Comparison of ENCODE assay signal across 11 cellular contexts in the genomic region with DNA sequence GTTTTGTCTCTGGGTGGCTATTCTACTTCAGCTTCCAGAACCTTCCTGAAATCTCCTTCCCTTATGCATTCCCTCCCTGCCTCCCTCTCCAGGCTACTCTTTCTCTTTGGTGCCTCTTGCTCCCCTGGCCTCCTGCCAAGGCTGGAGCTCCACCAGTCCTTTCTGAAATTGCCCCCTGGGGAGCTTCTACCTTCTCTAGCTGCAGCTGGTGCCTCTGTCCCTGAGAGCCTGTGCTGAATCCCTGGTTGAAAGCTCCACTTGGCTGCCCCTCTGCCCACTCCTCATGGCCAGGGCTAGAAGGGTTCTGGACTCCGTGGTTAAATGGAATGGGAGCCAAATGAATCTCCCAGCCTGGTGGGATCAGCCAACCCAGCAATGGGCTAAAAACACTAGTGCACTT.
DNase-seq lines count a peak whose midpoint lies in the region; ATAC-seq and TF ChIP-seq lines count a peak whose summit lies in the region.
"Had no signal": no experiment of that assay in that cellular context is flagged by ENCODE, and none has a peak within 500 bp of the region (broad histone marks: within the 10 kb centered on the region; RNA-seq: fewer than 3 reads in every experiment).

No MANE protein-coding gene starts in this region.

- H3K9ac ChIP-seq in SK-N-SH, result no peak overlapping the region

- POLR2A ChIA-PET in SK-N-SH (lab: Yijun Ruan, JAX), result no interaction called here

- ATAC-seq in SK-N-SH treated with all-trans-retinoic acid at 6 μM for 48 hours, result no peak
- ATAC-seq: GM12878 had no signal

- CTCF ChIA-PET in SK-N-SH (lab: Yijun Ruan, JAX) (interaction anchor here (1.0 kb wide), 1 partner anchor 115 kb away, joined by 3 read pairs; no protein-coding TSS in a partner anchor), Calu3 (lab: Charles Lee) (no interaction called here)

- no peaks in the 10 kb centered on the region for H4K20me1 ChIP-seq in SK-N-SH (ENCODE audit: insufficient read depth)

- BruUV-seq in Calu3 (replicated peaks; lab: Mats Ljungman, UMichigan), result no TSS peak

- no peak for TF ChIP-seq RAD21 in SK-N-SH (IDR thresholded peaks at IDR 0.05; ENCODE audit: low read length)

- H3K27ac Mint-ChIP-seq in Calu3 (ENCODE audit: unreplicated experiment), result no peak overlapping the region

- intact Hi-C loops in thyroid gland (cut with DNase I), result no loop called here
- intact Hi-C loops in ascending aorta (cut with DNase I), result no loop called here
- intact Hi-C loops in Calu3 (cut with micrococcal nuclease; ENCODE audit: unreplicated experiment), result no loop called here

- H3K4me1 Mint-ChIP-seq in Calu3 (ENCODE audit: low read depth, unreplicated experiment), result no peaks in the 10 kb centered on the region

- H3F3A ChIP-seq in SK-N-SH (replicated peaks; ENCODE audit: insufficient read depth), result peaks cover 16% of the 10 kb centered on the region

- H3K9me3 Mint-ChIP-seq in Calu3 (ENCODE audit: low read depth, unreplicated experiment), result no peaks in the 10 kb centered on the region

- H3K27me3 ChIP-seq in SK-N-SH (ENCODE audit: insufficient read depth) (no peaks in the 10 kb centered on the region), thyroid gland (no peaks in the 10 kb centered on the region), ascending aorta (no peaks in the 10 kb centered on the region)
- H3K27me3 ChIP-seq: stomach had no signal

- 8% methylated on average over 1 of the region's 1 CpG for WGBS in SK-N-SH (ENCODE audit: low lambda C conversion rate)
- WGBS in thyroid gland, 2 donors, result 19 to 21% methylated on average over 1 of the region's 1 CpG

- H3K4me2 ChIP-seq in SK-N-SH, result no peak overlapping the region

- H3K36me3 ChIP-seq in SK-N-SH (replicated peaks in 1 of 2; ENCODE audit: control insufficient read depth in 1 of 2, insufficient read depth in 2 of 2, low read length in 1 of 2) (no peaks in the 10 kb centered on the region), thyroid gland (no peaks in the 10 kb centered on the region), ascending aorta (no peaks in the 10 kb centered on the region)

- peak; percentile 24 for DNase-seq in SK-N-SH
- peak; percentile 85 to 97 for DNase-seq in NCI-H524 (lab: John Stamatoyannopoulos, UW)
- DNase-seq in fibroblast of pulmonary artery (ENCODE audit: low read depth), result peak; percentile 43
- DNase-seq in thyroid gland, result peak; percentile 83 to 92
- no peak for DNase-seq in activated naive CD4-positive, alpha-beta T cell treated with anti-CD3 and anti-CD28 coated beads, Interleukin-2, amount 50 U/mL, for 16 hours
- DNase-seq in ascending aorta (ENCODE audit: low spot score in 2 of 2), result no peak
- DNase-seq in Calu3, result no peak
- DNase-seq: RPMI8226, stomach had no signal

- no peaks in the 10 kb centered on the region for H3K9me2 ChIP-seq in SK-N-SH

- no peak overlapping the region for H3K27ac ChIP-seq in SK-N-SH (ENCODE audit: low read depth in 2 of 2, low read length in 1 of 2)
- peak overlapping the region in 2 of 3 donors; percentile 58 to 74 for H3K27ac ChIP-seq in thyroid gland
- no peak overlapping the region for H3K27ac ChIP-seq in ascending aorta

- H3K9me3 ChIP-seq in SK-N-SH (no peaks in the 10 kb centered on the region), thyroid gland (no peaks in the 10 kb centered on the region), ascending aorta (no peaks in the 10 kb centered on the region)
- H3K9me3 ChIP-seq: stomach had no signal

- TF ChIP-seq EP300 in SK-N-SH (IDR thresholded peaks at IDR 0.05; ENCODE audit: borderline replicate concordance in 1 of 2, low read depth in 1 of 2, low read length in 1 of 2), result no peak

- peaks cover 36% of the 10 kb centered on the region for H3K27me3 Mint-ChIP-seq in Calu3 (ENCODE audit: unreplicated experiment)

- H3K4me3 Mint-ChIP-seq in Calu3 (ENCODE audit: low read depth, unreplicated experiment), result no peak overlapping the region

- no peaks in the 10 kb centered on the region for H3K79me2 ChIP-seq in SK-N-SH (ENCODE audit: insufficient read depth)

- no peaks in the 10 kb centered on the region for H3K36me3 Mint-ChIP-seq in Calu3 (ENCODE audit: insufficient read depth, unreplicated experiment)

- no peak overlapping the region for H2AFZ ChIP-seq in SK-N-SH (ENCODE audit: low read depth)

- H3K4me1 ChIP-seq in SK-N-SH (ENCODE audit: control insufficient read depth in 1 of 2, insufficient read depth in 2 of 2, low read depth in 1 of 2, low read length in 1 of 2) (peaks cover 0 to 13% of the 10 kb centered on the region in 2 experiments; a peak in 1 of 4 replicates), thyroid gland (peaks cover 4 to 9% of the 10 kb centered on the region in 2 donors), ascending aorta (peaks cover 0 to 8% of the 10 kb centered on the region in 2 donors)

- no peak for TF ChIP-seq CTCF in SK-N-SH (IDR thresholded peaks at IDR 0.05)
- no peak for TF ChIP-seq CTCF in fibroblast of pulmonary artery (IDR thresholded peaks at IDR 0.05; ENCODE audit: low read length, missing control alignments)
- no peak for TF ChIP-seq CTCF in thyroid gland (IDR thresholded peaks at IDR 0.05)
- no peak for TF ChIP-seq CTCF in ascending aorta (IDR thresholded peaks at IDR 0.05)
- TF ChIP-seq CTCF in Calu3 (IDR thresholded peaks at IDR 0.05; ENCODE audit: unreplicated experiment), result no peak

- no peak for TF ChIP-seq POLR2A in thyroid gland (IDR thresholded peaks at IDR 0.05)

- H3K4me3 ChIP-seq in SK-N-SH (ENCODE audit: low read depth in 2 of 2, low read length in 1 of 2), result no peak overlapping the region
- H3K4me3 ChIP-seq in fibroblast of pulmonary artery (replicated peaks; ENCODE audit: low read depth, low read length), result no peak overlapping the region
- no peak overlapping the region for H3K4me3 ChIP-seq in thyroid gland (replicated peaks in 1 of 3)
- no peak overlapping the region for H3K4me3 ChIP-seq in ascending aorta
- H3K4me3 ChIP-seq: GM12878, stomach had no signal

TF ChIP-seq in SK-N-SH, 30 proteins besides CTCF, POLR2A, EP300 and RAD21:
- TF ChIP-seq RFX5 (IDR thresholded peaks at IDR 0.05; ENCODE audit: low read length) (no peak), MXI1 (IDR thresholded peaks at IDR 0.05; ENCODE audit: low read depth, low read length) (no peak), NFIC (IDR thresholded peaks at IDR 0.05; ENCODE audit: borderline replicate concordance) (0 out of 2 replicates have a peak, but pooled peaks have one; percentile 24)
- TF ChIP-seq, protein P1, sequence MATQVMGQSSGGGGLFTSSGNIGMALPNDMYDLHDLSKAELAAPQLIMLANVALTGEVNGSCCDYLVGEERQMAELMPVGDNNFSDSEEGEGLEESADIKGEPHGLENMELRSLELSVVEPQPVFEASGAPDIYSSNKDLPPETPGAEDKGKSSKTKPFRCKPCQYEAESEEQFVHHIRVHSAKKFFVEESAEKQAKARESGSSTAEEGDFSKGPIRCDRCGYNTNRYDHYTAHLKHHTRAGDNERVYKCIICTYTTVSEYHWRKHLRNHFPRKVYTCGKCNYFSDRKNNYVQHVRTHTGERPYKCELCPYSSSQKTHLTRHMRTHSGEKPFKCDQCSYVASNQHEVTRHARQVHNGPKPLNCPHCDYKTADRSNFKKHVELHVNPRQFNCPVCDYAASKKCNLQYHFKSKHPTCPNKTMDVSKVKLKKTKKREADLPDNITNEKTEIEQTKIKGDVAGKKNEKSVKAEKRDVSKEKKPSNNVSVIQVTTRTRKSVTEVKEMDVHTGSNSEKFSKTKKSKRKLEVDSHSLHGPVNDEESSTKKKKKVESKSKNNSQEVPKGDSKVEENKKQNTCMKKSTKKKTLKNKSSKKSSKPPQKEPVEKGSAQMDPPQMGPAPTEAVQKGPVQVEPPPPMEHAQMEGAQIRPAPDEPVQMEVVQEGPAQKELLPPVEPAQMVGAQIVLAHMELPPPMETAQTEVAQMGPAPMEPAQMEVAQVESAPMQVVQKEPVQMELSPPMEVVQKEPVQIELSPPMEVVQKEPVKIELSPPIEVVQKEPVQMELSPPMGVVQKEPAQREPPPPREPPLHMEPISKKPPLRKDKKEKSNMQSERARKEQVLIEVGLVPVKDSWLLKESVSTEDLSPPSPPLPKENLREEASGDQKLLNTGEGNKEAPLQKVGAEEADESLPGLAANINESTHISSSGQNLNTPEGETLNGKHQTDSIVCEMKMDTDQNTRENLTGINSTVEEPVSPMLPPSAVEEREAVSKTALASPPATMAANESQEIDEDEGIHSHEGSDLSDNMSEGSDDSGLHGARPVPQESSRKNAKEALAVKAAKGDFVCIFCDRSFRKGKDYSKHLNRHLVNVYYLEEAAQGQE (IDR thresholded peaks at IDR 0.05; ENCODE audit: low read depth, low read length), result peak; percentile 82

TF ChIP-seq in SK-N-SH treated with all-trans-retinoic acid at 6 μM for 48 hours, 23 proteins besides CTCF, POLR2A, EP300 and RAD21 (continues in another document):
- TF ChIP-seq ZNF8 (CRISPR knock-in tag; IDR thresholded peaks at IDR 0.05) (no peak), ISL1 (CRISPR knock-in tag; IDR thresholded peaks at IDR 0.05) (no peak), PPARA (CRISPR knock-in tag; IDR thresholded peaks at IDR 0.05; ENCODE audit: borderline replicate concordance) (no peak), ZFP30 (CRISPR knock-in tag; IDR thresholded peaks at IDR 0.05) (no peak), OSR1 (CRISPR knock-in tag; IDR thresholded peaks at IDR 0.05) (no peak), ESRRG (CRISPR knock-in tag; IDR thresholded peaks at IDR 0.05) (no peak), GLIS3 (CRISPR knock-in tag; IDR thresholded peaks at IDR 0.05) (no peak), RARB (CRISPR knock-in tag; IDR thresholded peaks at IDR 0.05) (no peak), ARNTL (CRISPR knock-in tag; IDR thresholded peaks at IDR 0.05; ENCODE audit: borderline replicate concordance, low read depth) (no peak), BACH2 (CRISPR knock-in tag; IDR thresholded peaks at IDR 0.05; ENCODE audit: borderline replicate concordance) (no peak), ZNF565 (CRISPR knock-in tag; conservative IDR thresholded peaks at IDR 0.05; ENCODE audit: low read depth) (no peak), SNAI2 (CRISPR knock-in tag; IDR thresholded peaks at IDR 0.05) (no peak)
- TF ChIP-seq, protein P2, sequence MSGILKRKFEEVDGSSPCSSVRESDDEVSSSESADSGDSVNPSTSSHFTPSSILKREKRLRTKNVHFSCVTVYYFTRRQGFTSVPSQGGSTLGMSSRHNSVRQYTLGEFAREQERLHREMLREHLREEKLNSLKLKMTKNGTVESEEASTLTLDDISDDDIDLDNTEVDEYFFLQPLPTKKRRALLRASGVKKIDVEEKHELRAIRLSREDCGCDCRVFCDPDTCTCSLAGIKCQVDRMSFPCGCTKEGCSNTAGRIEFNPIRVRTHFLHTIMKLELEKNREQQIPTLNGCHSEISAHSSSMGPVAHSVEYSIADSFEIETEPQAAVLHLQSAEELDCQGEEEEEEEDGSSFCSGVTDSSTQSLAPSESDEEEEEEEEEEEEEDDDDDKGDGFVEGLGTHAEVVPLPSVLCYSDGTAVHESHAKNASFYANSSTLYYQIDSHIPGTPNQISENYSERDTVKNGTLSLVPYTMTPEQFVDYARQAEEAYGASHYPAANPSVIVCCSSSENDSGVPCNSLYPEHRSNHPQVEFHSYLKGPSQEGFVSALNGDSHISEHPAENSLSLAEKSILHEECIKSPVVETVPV (CRISPR knock-in tag; IDR thresholded peaks at IDR 0.05), result no peak

Comparison
In these comparisons a context has a peak if more than half of its experiments do, and no peak if none do; other contexts are left out.
1. DNase-seq: peak in SK-N-SH (single experiment), NCI-H524 (2 of 2), fibroblast of pulmonary artery (single experiment) and thyroid gland (2 of 2); none in activated naive CD4-positive, alpha-beta T cell treated with anti-CD3 and anti-CD28 coated beads, Interleukin-2, amount 50 U/mL, for 16 hours (single experiment), ascending aorta (0 of 2) and Calu3 (single experiment).
2. H3K27ac ChIP-seq: peak in thyroid gland (2 of 3); none in SK-N-SH (0 of 2) and ascending aorta (0 of 2).